Comparison of ENCODE assay signal across 1 cellular context in the genomic region with DNA sequence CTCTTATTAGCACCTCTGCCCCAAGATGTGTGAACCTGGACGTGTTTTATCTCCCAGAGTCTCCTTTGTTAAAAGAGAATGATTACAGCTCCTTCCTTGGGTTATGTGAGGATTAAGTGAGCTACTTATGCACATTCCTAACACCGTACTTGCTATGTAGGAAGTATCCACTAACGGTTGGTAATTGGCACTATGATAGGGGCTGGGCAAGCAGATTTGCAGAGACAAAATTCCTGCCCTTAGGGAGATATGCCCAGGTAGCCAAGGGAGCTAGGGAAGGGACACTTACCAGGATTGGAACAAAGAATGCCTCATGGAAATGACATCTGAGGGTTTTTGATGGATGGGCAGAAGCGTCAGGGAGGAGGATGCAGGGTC.
TF ChIP-seq lines count a peak whose summit lies in the region.

No MANE protein-coding gene starts in this region.

TF ChIP-seq in IMR-90, 13 proteins besides CTCF, POLR2A, EP300 and RAD21:
- TF ChIP-seq BHLHE40 (IDR thresholded peaks at IDR 0.05; ENCODE audit: low read depth, low read length): no peak
- no peak for TF ChIP-seq NFE2L2 (IDR thresholded peaks at IDR 0.05; ENCODE audit: low read depth, low read length)
- no peak for TF ChIP-seq CHD1 (IDR thresholded peaks at IDR 0.05; ENCODE audit: low read depth, low read length)
- no peak for TF ChIP-seq MAFK (IDR thresholded peaks at IDR 0.05; ENCODE audit: low read depth, low read length)
- TF ChIP-seq MAZ (IDR thresholded peaks at IDR 0.05; ENCODE audit: borderline replicate concordance, low read depth, low read length): no peak
- no peak for TF ChIP-seq FOS (IDR thresholded peaks at IDR 0.05; ENCODE audit: low read depth, low read length)
TF ChIP-seq in IMR-90: peak in this region for 0.
